ENCODE assay signal across 1 cellular context in the genomic region with DNA sequence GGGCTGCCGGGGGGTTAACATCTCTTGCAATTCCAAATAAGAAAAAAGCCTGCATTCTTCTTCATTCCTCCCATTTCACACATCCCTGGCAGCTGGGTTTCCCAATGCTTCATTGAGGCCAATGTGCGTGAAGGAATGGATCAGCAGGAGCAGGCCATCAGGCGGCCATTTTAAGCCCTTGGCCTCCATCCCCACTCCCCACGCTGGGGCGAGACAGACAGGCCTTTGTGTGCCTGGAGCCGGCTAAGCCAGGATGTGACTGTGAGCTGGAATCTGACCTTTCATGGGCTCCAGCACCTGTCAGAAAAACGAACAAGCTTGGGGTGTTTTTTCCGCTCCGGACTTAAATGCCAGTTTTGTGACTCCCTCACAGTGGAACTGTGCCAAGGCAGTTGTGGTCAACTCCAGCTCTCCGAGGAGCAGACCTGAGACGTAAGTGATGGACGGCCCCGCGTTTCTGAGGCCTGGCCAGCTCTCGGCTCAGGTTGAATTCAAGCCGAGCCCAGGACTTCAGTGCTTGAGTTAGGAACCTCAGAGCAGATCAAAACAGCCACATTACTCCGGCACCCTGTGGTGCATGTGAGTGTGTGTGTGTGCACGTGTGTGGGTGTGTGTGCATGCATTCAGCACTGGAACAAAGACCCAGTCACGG.
TF ChIP-seq lines count a peak whose summit lies in the region.

No MANE protein-coding gene starts in this region.

TF ChIP-seq in GM23338, 12 proteins besides CTCF, POLR2A, EP300 and RAD21 (continued from another document):
- TF ChIP-seq, protein P1, sequence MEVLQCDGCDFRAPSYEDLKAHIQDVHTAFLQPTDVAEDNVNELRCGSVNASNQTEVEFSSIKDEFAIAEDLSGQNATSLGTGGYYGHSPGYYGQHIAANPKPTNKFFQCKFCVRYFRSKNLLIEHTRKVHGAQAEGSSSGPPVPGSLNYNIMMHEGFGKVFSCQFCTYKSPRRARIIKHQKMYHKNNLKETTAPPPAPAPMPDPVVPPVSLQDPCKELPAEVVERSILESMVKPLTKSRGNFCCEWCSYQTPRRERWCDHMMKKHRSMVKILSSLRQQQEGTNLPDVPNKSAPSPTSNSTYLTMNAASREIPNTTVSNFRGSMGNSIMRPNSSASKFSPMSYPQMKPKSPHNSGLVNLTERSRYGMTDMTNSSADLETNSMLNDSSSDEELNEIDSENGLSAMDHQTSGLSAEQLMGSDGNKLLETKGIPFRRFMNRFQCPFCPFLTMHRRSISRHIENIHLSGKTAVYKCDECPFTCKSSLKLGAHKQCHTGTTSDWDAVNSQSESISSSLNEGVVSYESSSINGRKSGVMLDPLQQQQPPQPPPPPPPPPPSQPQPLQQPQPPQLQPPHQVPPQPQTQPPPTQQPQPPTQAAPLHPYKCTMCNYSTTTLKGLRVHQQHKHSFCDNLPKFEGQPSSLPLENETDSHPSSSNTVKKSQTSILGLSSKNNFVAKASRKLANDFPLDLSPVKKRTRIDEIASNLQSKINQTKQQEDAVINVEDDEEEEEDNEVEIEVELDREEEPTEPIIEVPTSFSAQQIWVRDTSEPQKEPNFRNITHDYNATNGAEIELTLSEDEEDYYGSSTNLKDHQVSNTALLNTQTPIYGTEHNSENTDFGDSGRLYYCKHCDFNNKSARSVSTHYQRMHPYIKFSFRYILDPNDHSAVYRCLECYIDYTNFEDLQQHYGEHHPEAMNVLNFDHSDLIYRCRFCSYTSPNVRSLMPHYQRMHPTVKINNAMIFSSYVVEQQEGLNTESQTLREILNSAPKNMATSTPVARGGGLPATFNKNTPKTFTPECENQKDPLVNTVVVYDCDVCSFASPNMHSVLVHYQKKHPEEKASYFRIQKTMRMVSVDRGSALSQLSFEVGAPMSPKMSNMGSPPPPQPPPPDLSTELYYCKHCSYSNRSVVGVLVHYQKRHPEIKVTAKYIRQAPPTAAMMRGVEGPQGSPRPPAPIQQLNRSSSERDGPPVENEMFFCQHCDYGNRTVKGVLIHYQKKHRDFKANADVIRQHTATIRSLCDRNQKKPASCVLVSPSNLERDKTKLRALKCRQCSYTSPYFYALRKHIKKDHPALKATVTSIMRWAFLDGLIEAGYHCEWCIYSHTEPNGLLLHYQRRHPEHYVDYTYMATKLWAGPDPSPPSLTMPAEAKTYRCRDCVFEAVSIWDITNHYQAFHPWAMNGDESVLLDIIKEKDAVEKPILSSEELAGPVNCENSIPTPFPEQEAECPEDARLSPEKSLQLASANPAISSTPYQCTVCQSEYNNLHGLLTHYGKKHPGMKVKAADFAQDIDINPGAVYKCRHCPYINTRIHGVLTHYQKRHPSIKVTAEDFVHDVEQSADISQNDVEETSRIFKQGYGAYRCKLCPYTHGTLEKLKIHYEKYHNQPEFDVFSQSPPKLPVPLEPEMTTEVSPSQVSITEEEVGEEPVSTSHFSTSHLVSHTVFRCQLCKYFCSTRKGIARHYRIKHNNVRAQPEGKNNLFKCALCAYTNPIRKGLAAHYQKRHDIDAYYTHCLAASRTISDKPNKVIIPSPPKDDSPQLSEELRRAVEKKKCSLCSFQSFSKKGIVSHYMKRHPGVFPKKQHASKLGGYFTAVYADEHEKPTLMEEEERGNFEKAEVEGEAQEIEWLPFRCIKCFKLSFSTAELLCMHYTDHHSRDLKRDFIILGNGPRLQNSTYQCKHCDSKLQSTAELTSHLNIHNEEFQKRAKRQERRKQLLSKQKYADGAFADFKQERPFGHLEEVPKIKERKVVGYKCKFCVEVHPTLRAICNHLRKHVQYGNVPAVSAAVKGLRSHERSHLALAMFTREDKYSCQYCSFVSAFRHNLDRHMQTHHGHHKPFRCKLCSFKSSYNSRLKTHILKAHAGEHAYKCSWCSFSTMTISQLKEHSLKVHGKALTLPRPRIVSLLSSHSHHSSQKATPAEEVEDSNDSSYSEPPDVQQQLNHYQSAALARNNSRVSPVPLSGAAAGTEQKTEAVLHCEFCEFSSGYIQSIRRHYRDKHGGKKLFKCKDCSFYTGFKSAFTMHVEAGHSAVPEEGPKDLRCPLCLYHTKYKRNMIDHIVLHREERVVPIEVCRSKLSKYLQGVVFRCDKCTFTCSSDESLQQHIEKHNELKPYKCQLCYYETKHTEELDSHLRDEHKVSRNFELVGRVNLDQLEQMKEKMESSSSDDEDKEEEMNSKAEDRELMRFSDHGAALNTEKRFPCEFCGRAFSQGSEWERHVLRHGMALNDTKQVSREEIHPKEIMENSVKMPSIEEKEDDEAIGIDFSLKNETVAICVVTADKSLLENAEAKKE (CRISPR knock-in tag; IDR thresholded peaks at IDR 0.05): no peak
- TF ChIP-seq NANOG (IDR thresholded peaks at IDR 0.05; ENCODE audit: borderline replicate concordance): no peak
- no peak for TF ChIP-seq EZH2phosphoT487 (IDR thresholded peaks at IDR 0.05; ENCODE audit: unreplicated experiment)
- TF ChIP-seq JUNB (IDR thresholded peaks at IDR 0.05; ENCODE audit: unreplicated experiment): no peak
- no peak for TF ChIP-seq CREB1 (CRISPR knock-in tag; IDR thresholded peaks at IDR 0.05; ENCODE audit: low read depth)
- TF ChIP-seq, protein P2, sequence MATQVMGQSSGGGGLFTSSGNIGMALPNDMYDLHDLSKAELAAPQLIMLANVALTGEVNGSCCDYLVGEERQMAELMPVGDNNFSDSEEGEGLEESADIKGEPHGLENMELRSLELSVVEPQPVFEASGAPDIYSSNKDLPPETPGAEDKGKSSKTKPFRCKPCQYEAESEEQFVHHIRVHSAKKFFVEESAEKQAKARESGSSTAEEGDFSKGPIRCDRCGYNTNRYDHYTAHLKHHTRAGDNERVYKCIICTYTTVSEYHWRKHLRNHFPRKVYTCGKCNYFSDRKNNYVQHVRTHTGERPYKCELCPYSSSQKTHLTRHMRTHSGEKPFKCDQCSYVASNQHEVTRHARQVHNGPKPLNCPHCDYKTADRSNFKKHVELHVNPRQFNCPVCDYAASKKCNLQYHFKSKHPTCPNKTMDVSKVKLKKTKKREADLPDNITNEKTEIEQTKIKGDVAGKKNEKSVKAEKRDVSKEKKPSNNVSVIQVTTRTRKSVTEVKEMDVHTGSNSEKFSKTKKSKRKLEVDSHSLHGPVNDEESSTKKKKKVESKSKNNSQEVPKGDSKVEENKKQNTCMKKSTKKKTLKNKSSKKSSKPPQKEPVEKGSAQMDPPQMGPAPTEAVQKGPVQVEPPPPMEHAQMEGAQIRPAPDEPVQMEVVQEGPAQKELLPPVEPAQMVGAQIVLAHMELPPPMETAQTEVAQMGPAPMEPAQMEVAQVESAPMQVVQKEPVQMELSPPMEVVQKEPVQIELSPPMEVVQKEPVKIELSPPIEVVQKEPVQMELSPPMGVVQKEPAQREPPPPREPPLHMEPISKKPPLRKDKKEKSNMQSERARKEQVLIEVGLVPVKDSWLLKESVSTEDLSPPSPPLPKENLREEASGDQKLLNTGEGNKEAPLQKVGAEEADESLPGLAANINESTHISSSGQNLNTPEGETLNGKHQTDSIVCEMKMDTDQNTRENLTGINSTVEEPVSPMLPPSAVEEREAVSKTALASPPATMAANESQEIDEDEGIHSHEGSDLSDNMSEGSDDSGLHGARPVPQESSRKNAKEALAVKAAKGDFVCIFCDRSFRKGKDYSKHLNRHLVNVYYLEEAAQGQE (IDR thresholded peaks at IDR 0.05; ENCODE audit: unreplicated experiment): no peak
- TF ChIP-seq EZH2 (IDR thresholded peaks at IDR 0.05; ENCODE audit: low read depth, unreplicated experiment): no peak
- TF ChIP-seq ZNF331 (CRISPR knock-in tag; IDR thresholded peaks at IDR 0.05; ENCODE audit: low read depth): no peak
